ENCODE assay signal across 10 cellular contexts in the genomic region with DNA sequence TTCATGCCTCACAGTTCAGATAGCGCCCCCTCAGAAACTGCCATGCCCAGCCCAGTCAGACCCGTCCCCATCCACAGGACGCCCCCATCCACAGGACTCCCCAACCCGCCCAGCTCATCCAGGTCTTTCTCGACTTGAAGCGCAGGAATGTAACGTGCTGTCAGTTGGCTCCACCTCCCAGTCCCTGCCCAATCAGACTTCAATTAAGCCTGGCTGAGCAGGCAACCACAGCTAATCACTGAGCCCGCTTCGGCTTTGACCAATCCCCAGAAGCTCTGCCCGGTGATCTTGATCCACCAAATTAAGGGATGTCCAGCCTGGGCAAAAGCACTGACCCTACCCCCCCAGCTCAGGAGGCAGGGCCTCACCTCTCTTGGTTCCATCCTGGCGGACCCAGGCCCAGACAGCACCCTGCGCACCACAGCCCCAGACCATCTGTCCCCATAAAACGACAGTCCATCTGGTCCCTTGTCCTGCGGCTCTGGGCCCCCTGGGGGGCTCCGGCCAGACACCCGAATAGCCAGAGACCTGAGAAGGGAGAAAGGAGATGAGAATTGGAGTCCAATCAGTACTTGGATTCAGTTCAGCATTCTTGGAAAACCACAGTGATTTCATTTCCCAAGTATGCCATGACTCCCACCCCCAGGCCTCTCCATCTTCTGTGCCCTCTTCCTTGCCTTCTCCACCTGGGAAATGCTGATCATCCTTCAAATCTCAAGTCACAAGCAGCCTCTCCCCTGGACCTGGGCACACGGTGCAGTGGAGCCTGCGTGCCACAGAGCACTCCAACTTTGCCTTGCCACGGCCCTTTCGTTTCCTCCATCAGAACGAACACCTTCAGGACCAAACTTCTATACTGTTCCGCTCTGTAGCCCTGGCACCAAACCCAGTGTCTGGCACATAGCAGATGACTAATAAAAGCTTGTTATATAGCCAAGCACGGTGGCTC. TPM values are rescaled to one million over a fixed set of nuclear protein-coding genes. Genes with fewer than 3 reads are reported as not detected.
DNase-seq lines count a peak whose midpoint lies in the region; ATAC-seq and TF ChIP-seq lines count a peak whose summit lies in the region.
"Had no signal": no experiment of that assay in that cellular context is flagged by ENCODE, and none has a peak within 500 bp of the region (broad histone marks: within the 10 kb centered on the region; RNA-seq: fewer than 3 reads in every experiment).

No MANE protein-coding gene starts in this region.

- H3K27me3 ChIP-seq in GM23338 (ENCODE audit: insufficient read depth) = no peaks in the 10 kb centered on the region
- no peaks in the 10 kb centered on the region for H3K27me3 ChIP-seq in SK-N-SH (ENCODE audit: insufficient read depth)
- H3K27me3 ChIP-seq in fibroblast of lung (ENCODE audit: control insufficient read depth, insufficient read depth, low read length) = no peaks in the 10 kb centered on the region

- intact Hi-C loops in activated CD4-positive, alpha-beta memory T cell treated with anti-CD3 and anti-CD28 coated beads for 36 hours (cut with micrococcal nuclease) = no loop called here

- DNase-seq in GM23338 (ENCODE audit: low spot score) (peak; percentile 76), SK-N-SH (peak; percentile 50), fibroblast of lung (ENCODE audit: low read depth in 2 of 2) (peak; percentile 83 to 98), renal cortical epithelial cell (ENCODE audit: low read depth) (peak; percentile 97), amygdala (lab: John Stamatoyannopoulos, UW) (no peak), COR-L47 (lab: John Stamatoyannopoulos, UW) (no peak)
- DNase-seq in activated CD4-positive, alpha-beta memory T cell treated with anti-CD3 and anti-CD28 coated beads for 36 hours = no peak
- DNase-seq: aorta had no signal

- peaks cover 35% of the 10 kb centered on the region for H3K4me1 Mint-ChIP-seq in GM23338
- peaks cover 13% of the 10 kb centered on the region for H3K4me1 Mint-ChIP-seq in activated CD4-positive, alpha-beta memory T cell treated with anti-CD3 and anti-CD28 coated beads for 36 hours (ENCODE audit: low read depth)

- CTCF ChIA-PET in SK-N-SH (lab: Yijun Ruan, JAX) = interaction anchor here (1.3 to 6.0 kb wide), 9 partner anchors 7 to 95 kb away, joined by 3 to 35 read pairs (median 11); partner anchors contain the start of gene MFNG
- CTCF ChIA-PET in activated CD4-positive, alpha-beta memory T cell treated with anti-CD3 and anti-CD28 coated beads for 36 hours (lab: Charles Lee) = interaction anchor here (0.6 to 5.0 kb wide), 10 partner anchors 9 to 384 kb away, joined by 3 to 32 read pairs (median 4); partner anchors contain the start of gene MFNG

- H3K79me2 ChIP-seq in GM23338 (replicated peaks; ENCODE audit: insufficient read depth) = no peaks in the 10 kb centered on the region
- no peaks in the 10 kb centered on the region for H3K79me2 ChIP-seq in SK-N-SH (ENCODE audit: insufficient read depth)
- H3K79me2 ChIP-seq in fibroblast of lung (ENCODE audit: control insufficient read depth, insufficient read depth, low read length) = no peaks in the 10 kb centered on the region

- H3K4me3 Mint-ChIP-seq in GM23338 = no peak overlapping the region
- no peak overlapping the region for H3K4me3 Mint-ChIP-seq in activated CD4-positive, alpha-beta memory T cell treated with anti-CD3 and anti-CD28 coated beads for 36 hours

- ATAC-seq in GM23338 = peak; percentile 23
- no peak for ATAC-seq in HG02852 (IDR thresholded peaks at IDR 0.05; ENCODE audit: unreplicated experiment)

- TF ChIP-seq EP300 in SK-N-SH (IDR thresholded peaks at IDR 0.05; ENCODE audit: borderline replicate concordance in 1 of 2, low read depth in 1 of 2, low read length in 1 of 2) = peak in 1 of 2 experiments; percentile 70; a peak in 1 of 4 replicates

- peaks cover 14% of the 10 kb centered on the region for H3K27me3 Mint-ChIP-seq in GM23338 (ENCODE audit: insufficient read depth, low read depth, poor library complexity)
- H3K27me3 Mint-ChIP-seq in activated CD4-positive, alpha-beta memory T cell treated with anti-CD3 and anti-CD28 coated beads for 36 hours = peaks cover 3% of the 10 kb centered on the region

- H3K4me3 ChIP-seq in GM23338 (no peak overlapping the region), SK-N-SH (ENCODE audit: low read depth in 2 of 2, low read length in 1 of 2) (no peak overlapping the region), fibroblast of lung (replicated peaks in 1 of 4; ENCODE audit: control extremely low read depth in 1 of 4, insufficient read depth in 1 of 4, low read depth in 3 of 4, low read length in 4 of 4) (no peak overlapping the region)
- H3K4me3 ChIP-seq: thoracic aorta had no signal

- no peaks in the 10 kb centered on the region for H3K9me3 Mint-ChIP-seq in GM23338
- no peaks in the 10 kb centered on the region for H3K9me3 Mint-ChIP-seq in activated CD4-positive, alpha-beta memory T cell treated with anti-CD3 and anti-CD28 coated beads for 36 hours

- no peak overlapping the region for H3K4me2 ChIP-seq in GM23338
- peak overlapping the region; percentile 46 for H3K4me2 ChIP-seq in SK-N-SH
- H3K4me2 ChIP-seq in fibroblast of lung (ENCODE audit: extremely low read depth, insufficient read depth, low read length) = peak overlapping the region; percentile 40

- WGBS in SK-N-SH (ENCODE audit: low lambda C conversion rate) = 57% methylated on average over 20 of the region's 23 CpGs

- TF ChIP-seq CTCF in GM23338 (conservative IDR thresholded peaks at IDR 0.05; ENCODE audit: low read depth in 2 of 2) = no peak
- TF ChIP-seq CTCF in SK-N-SH (IDR thresholded peaks at IDR 0.05) = no peak
- no peak for TF ChIP-seq CTCF in fibroblast of lung (conservative IDR thresholded peaks at IDR 0.05 in 1 of 2, IDR thresholded peaks at IDR 0.05 in 1 of 2; ENCODE audit: low read depth in 1 of 2, low read length in 2 of 2)

- H3K4me1 ChIP-seq in GM23338 (ENCODE audit: insufficient read depth) = peaks cover 2% of the 10 kb centered on the region; the same call in 1 of the 2 replicates
- peaks cover 15 to 45% of the 10 kb centered on the region in 2 experiments for H3K4me1 ChIP-seq in SK-N-SH (ENCODE audit: control insufficient read depth in 1 of 2, insufficient read depth in 2 of 2, low read depth in 1 of 2, low read length in 1 of 2)
- H3K4me1 ChIP-seq in fibroblast of lung (ENCODE audit: control insufficient read depth, extremely low read depth, insufficient read depth, low read length) = peaks cover 16% of the 10 kb centered on the region

- 0 out of 2 replicates have a peak, but pooled peaks cover 4% of the 10 kb centered on the region for H3F3A ChIP-seq in GM23338 (replicated peaks; ENCODE audit: low read depth)
- peaks cover 19% of the 10 kb centered on the region for H3F3A ChIP-seq in SK-N-SH (replicated peaks; ENCODE audit: insufficient read depth)

- H3K36me3 Mint-ChIP-seq in GM23338 (ENCODE audit: low read depth) = no peaks in the 10 kb centered on the region
- no peaks in the 10 kb centered on the region for H3K36me3 Mint-ChIP-seq in activated CD4-positive, alpha-beta memory T cell treated with anti-CD3 and anti-CD28 coated beads for 36 hours

- H3K9me3 ChIP-seq in SK-N-SH (no peaks in the 10 kb centered on the region), fibroblast of lung (ENCODE audit: control insufficient read depth, insufficient read depth, low read depth, low read length) (no peaks in the 10 kb centered on the region)
- H3K9me3 ChIP-seq: thoracic aorta had no signal

- no peak overlapping the region for H2AFZ ChIP-seq in GM23338
- H2AFZ ChIP-seq in SK-N-SH (ENCODE audit: low read depth) = no peak overlapping the region
- H2AFZ ChIP-seq in fibroblast of lung (ENCODE audit: low read length) = no peak overlapping the region

- H3K27ac ChIP-seq in GM23338 (ENCODE audit: low read depth) (no peak overlapping the region), SK-N-SH (ENCODE audit: low read depth in 2 of 2, low read length in 1 of 2) (peak overlapping the region in 1 of 2 experiments; percentile 84; a peak in 2 of 4 replicates), fibroblast of lung (ENCODE audit: insufficient read depth, low read length) (peak overlapping the region; percentile 47)
- H3K27ac ChIP-seq: thoracic aorta had no signal

- POLR2A ChIA-PET in SK-N-SH (lab: Yijun Ruan, JAX) = no interaction called here
- POLR2A ChIA-PET in activated CD4-positive, alpha-beta memory T cell treated with anti-CD3 and anti-CD28 coated beads for 36 hours (lab: Charles Lee) = interaction anchor here (0.8 to 1.4 kb wide), 3 partner anchors 10 to 12 kb away, joined by 3 read pairs; no protein-coding TSS in a partner anchor

- H3K36me3 ChIP-seq in GM23338 (ENCODE audit: insufficient read depth) (no peaks in the 10 kb centered on the region), SK-N-SH (replicated peaks in 1 of 2; ENCODE audit: control insufficient read depth in 1 of 2, insufficient read depth in 2 of 2, low read length in 1 of 2) (no peaks in the 10 kb centered on the region), fibroblast of lung (ENCODE audit: control insufficient read depth, insufficient read depth, low read length) (no peaks in the 10 kb centered on the region)
- H3K36me3 ChIP-seq: thoracic aorta had no signal

- H3K9ac ChIP-seq in SK-N-SH (peak overlapping the region; percentile 55; the same call in 1 of the 2 replicates), fibroblast of lung (ENCODE audit: insufficient read depth, low read length) (no peak overlapping the region)

- no peaks in the 10 kb centered on the region for H4K20me1 ChIP-seq in GM23338 (replicated peaks; ENCODE audit: insufficient read depth)
- no peaks in the 10 kb centered on the region for H4K20me1 ChIP-seq in SK-N-SH (ENCODE audit: insufficient read depth)
- no peaks in the 10 kb centered on the region for H4K20me1 ChIP-seq in fibroblast of lung (ENCODE audit: control insufficient read depth, extremely low read depth, insufficient read depth, low read length)

- H3K27ac Mint-ChIP-seq in GM23338 = no peak overlapping the region
- H3K27ac Mint-ChIP-seq in activated CD4-positive, alpha-beta memory T cell treated with anti-CD3 and anti-CD28 coated beads for 36 hours = no peak overlapping the region

- no peak for TF ChIP-seq RAD21 in SK-N-SH (IDR thresholded peaks at IDR 0.05; ENCODE audit: low read length)

- H3K9me2 ChIP-seq in GM23338 (ENCODE audit: insufficient read depth) (no peaks in the 10 kb centered on the region), SK-N-SH (no peaks in the 10 kb centered on the region)

RNA-seq across cellular contexts. Expression of gene MFNG, which starts 10.7 kb away (rescaled TPM):
- 1.9 and 3.8 TPM in 2 replicates for total RNA-seq in GM23338 (2014; rRNA removed; shearing (Covaris generic))
- polyA plus RNA-seq in GM23338 (2016; fragmentation: Nextera tagmentation; extraction: Ambion mirVana) (1.1 and 1.4 TPM in 2 replicates), SK-N-SH (2012; rRNA removed) (0.18 and 0.34 TPM in 2 replicates), fibroblast of lung (0.15 TPM in 1 of 2 replicates, not detected in the other)
- 0.13 and 0.14 TPM in 2 replicates for polyA plus RNA-seq in SK-N-SH (2012; cell fraction: cytosol; rRNA removed)
- polyA plus RNA-seq in SK-N-SH (2012; cell fraction: nucleus; rRNA removed) = 1.4 and 2.6 TPM in 2 replicates
- total RNA-seq in fibroblast of lung (under 0.01 TPM in 1 of 2 replicates, not detected in the other), renal cortical epithelial cell (1.1 and 2.6 TPM in 2 replicates)
- not detected in 2 replicates for polyA plus RNA-seq in fibroblast of lung (2012)
- polyA minus RNA-seq in fibroblast of lung (ENCODE audit: low replicate concordance) = not detected in 2 replicates
- 100 to 1,000 TPM; 101 to 106 TPM for total RNA-seq in activated CD4-positive, alpha-beta memory T cell treated with anti-CD3 and anti-CD28 coated beads for 36 hours

RNA-seq across cellular contexts. Expression of gene CARD10, which starts 22.3 kb away (rescaled TPM):
- 17.0 and 17.2 TPM in 2 replicates for total RNA-seq in GM23338 (2014; rRNA removed; shearing (Covaris generic))
- 5.4 and 5.8 TPM in 2 replicates for polyA plus RNA-seq in GM23338 (2016; fragmentation: Nextera tagmentation; extraction: Ambion mirVana)
- 13.9 and 14.5 TPM in 2 replicates for polyA plus RNA-seq in SK-N-SH (2012; rRNA removed)
- 4.4 and 7.2 TPM in 2 replicates for polyA plus RNA-seq in SK-N-SH (2012; cell fraction: cytosol; rRNA removed)
- 27.9 and 29.5 TPM in 2 replicates for polyA plus RNA-seq in SK-N-SH (2012; cell fraction: nucleus; rRNA removed)
- total RNA-seq in fibroblast of lung = 1.3 and 2.3 TPM in 2 replicates
- polyA plus RNA-seq in fibroblast of lung = 1.6 and 2.7 TPM in 2 replicates
- polyA plus RNA-seq in fibroblast of lung (2012) = 3.1 and 5.4 TPM in 2 replicates
- 4.0 and 10.5 TPM in 2 replicates for polyA minus RNA-seq in fibroblast of lung (ENCODE audit: low replicate concordance)
- total RNA-seq in renal cortical epithelial cell = 39.9 and 46.0 TPM in 2 replicates
- total RNA-seq in activated CD4-positive, alpha-beta memory T cell treated with anti-CD3 and anti-CD28 coated beads for 36 hours = under 1 TPM in 1 of 2 experiments, not detected in 1; 0.12 TPM

Comparison
In these comparisons a context has a peak if more than half of its experiments do, and no peak if none do; other contexts are left out.
1. DNase-seq: peak in GM23338 (single experiment), SK-N-SH (single experiment), fibroblast of lung (2 of 2) and renal cortical epithelial cell (single experiment); none in amygdala (0 of 56), COR-L47 (single experiment) and activated CD4-positive, alpha-beta memory T cell treated with anti-CD3 and anti-CD28 coated beads for 36 hours (single experiment).
2. RNA of gene MFNG, which starts 10.7 kb away (total RNA-seq): 101 to 106 TPM in activated CD4-positive, alpha-beta memory T cell treated with anti-CD3 and anti-CD28 coated beads for 36 hours; 1.9 to 3.8 TPM in GM23338, 1.1 to 2.6 TPM in renal cortical epithelial cell and under 0.01 TPM in fibroblast of lung; every median in the first group is over 10 times any median in the second.